Comparison of ENCODE assay signal across 1 cellular context in the genomic region with DNA sequence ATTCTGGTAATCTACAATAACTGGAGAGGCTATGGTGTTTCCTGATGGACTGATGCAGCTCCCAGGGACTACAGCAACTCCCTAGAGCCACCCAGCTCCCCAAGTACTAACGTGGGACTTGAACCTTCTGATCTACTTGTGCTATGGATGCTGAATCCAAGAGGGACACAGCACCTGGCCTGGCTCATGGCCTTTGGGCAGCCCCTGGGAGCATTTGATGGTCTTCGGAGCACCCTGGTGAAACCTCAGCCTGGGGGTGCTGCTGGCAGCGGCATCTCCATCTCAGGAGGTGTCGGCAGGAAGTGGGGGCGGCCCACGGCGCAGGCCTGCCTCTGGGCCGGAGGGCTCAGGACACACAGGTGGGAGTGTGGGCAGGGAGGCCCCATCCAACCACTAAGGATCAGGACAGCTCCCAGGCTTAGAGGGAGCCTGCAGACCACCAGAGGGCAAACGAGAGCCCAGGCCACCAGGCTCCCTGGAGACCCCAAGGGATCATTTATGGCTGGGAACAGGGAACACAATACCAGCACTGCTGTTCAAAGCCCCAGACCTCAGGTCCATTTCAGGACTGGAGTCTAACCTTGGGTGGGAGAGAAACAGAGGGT.
TF ChIP-seq lines count a peak whose summit lies in the region.

No MANE protein-coding gene starts in this region.

TF ChIP-seq in HepG2, 621 proteins besides CTCF, POLR2A, EP300 and RAD21:
- TF ChIP-seq, protein P1, sequence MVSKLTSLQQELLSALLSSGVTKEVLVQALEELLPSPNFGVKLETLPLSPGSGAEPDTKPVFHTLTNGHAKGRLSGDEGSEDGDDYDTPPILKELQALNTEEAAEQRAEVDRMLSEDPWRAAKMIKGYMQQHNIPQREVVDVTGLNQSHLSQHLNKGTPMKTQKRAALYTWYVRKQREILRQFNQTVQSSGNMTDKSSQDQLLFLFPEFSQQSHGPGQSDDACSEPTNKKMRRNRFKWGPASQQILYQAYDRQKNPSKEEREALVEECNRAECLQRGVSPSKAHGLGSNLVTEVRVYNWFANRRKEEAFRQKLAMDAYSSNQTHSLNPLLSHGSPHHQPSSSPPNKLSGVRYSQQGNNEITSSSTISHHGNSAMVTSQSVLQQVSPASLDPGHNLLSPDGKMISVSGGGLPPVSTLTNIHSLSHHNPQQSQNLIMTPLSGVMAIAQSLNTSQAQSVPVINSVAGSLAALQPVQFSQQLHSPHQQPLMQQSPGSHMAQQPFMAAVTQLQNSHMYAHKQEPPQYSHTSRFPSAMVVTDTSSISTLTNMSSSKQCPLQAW (CRISPR knock-in tag; IDR thresholded peaks at IDR 0.05): peak; percentile 1; the same call in 1 of the 2 replicates
- TF ChIP-seq, protein P2, sequence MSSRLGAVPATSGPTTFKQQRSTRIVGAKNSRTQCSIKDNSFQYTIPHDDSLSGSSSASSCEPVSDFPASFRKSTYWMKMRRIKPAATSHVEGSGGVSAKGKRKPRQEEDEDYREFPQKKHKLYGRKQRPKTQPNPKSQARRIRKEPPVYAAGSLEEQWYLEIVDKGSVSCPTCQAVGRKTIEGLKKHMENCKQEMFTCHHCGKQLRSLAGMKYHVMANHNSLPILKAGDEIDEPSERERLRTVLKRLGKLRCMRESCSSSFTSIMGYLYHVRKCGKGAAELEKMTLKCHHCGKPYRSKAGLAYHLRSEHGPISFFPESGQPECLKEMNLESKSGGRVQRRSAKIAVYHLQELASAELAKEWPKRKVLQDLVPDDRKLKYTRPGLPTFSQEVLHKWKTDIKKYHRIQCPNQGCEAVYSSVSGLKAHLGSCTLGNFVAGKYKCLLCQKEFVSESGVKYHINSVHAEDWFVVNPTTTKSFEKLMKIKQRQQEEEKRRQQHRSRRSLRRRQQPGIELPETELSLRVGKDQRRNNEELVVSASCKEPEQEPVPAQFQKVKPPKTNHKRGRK (CRISPR knock-in tag; IDR thresholded peaks at IDR 0.05): no peak
- TF ChIP-seq TOPORS (CRISPR knock-in tag; IDR thresholded peaks at IDR 0.05) (peak; percentile 39; the same call in 1 of the 2 replicates), RXRB (CRISPR knock-in tag; IDR thresholded peaks at IDR 0.05; ENCODE audit: borderline replicate concordance) (no peak), KDM5B (CRISPR knock-in tag; IDR thresholded peaks at IDR 0.05; ENCODE audit: borderline replicate concordance) (peak; percentile 10; the same call in 1 of the 2 replicates), ZNF331 (CRISPR knock-in tag; IDR thresholded peaks at IDR 0.05) (0 out of 2 replicates have a peak, but pooled peaks have one; percentile 29), SP4 (CRISPR knock-in tag; IDR thresholded peaks at IDR 0.05) (no peak), NR2F6 (IDR thresholded peaks at IDR 0.05) (0 out of 2 replicates have a peak, but pooled peaks have one; percentile 13), NR2F6 (CRISPR knock-in tag; IDR thresholded peaks at IDR 0.05) (no peak), ZNF660 (CRISPR knock-in tag; IDR thresholded peaks at IDR 0.05; ENCODE audit: borderline replicate concordance, low read depth) (no peak), AHR (CRISPR knock-in tag; IDR thresholded peaks at IDR 0.05) (0 out of 2 replicates have a peak, but pooled peaks have one; percentile 59), SALL2 (CRISPR knock-in tag; IDR thresholded peaks at IDR 0.05) (no peak), ZNF564 (CRISPR knock-in tag; IDR thresholded peaks at IDR 0.05) (0 out of 2 replicates have a peak, but pooled peaks have one; percentile 22), ZNF501 (CRISPR knock-in tag; IDR thresholded peaks at IDR 0.05) (no peak), ZNF558 (CRISPR knock-in tag; IDR thresholded peaks at IDR 0.05; ENCODE audit: borderline replicate concordance) (no peak), MEIS2 (CRISPR knock-in tag; IDR thresholded peaks at IDR 0.05) (no peak), ZC3H13 (CRISPR knock-in tag; IDR thresholded peaks at IDR 0.05) (0 out of 2 replicates have a peak, but pooled peaks have one; percentile 28), PRMT3 (CRISPR knock-in tag; IDR thresholded peaks at IDR 0.05; ENCODE audit: borderline replicate concordance, low read depth) (no peak), PITX1 (CRISPR knock-in tag; IDR thresholded peaks at IDR 0.05) (peak; percentile 12; the same call in 1 of the 2 replicates), ZNF30 (CRISPR knock-in tag; IDR thresholded peaks at IDR 0.05) (no peak), STAG1 (CRISPR knock-in tag; IDR thresholded peaks at IDR 0.05) (peak; percentile 45), SMC3 (IDR thresholded peaks at IDR 0.05; ENCODE audit: low read length) (peak; percentile 15; the same call in 1 of the 2 replicates)
- TF ChIP-seq, protein P3, sequence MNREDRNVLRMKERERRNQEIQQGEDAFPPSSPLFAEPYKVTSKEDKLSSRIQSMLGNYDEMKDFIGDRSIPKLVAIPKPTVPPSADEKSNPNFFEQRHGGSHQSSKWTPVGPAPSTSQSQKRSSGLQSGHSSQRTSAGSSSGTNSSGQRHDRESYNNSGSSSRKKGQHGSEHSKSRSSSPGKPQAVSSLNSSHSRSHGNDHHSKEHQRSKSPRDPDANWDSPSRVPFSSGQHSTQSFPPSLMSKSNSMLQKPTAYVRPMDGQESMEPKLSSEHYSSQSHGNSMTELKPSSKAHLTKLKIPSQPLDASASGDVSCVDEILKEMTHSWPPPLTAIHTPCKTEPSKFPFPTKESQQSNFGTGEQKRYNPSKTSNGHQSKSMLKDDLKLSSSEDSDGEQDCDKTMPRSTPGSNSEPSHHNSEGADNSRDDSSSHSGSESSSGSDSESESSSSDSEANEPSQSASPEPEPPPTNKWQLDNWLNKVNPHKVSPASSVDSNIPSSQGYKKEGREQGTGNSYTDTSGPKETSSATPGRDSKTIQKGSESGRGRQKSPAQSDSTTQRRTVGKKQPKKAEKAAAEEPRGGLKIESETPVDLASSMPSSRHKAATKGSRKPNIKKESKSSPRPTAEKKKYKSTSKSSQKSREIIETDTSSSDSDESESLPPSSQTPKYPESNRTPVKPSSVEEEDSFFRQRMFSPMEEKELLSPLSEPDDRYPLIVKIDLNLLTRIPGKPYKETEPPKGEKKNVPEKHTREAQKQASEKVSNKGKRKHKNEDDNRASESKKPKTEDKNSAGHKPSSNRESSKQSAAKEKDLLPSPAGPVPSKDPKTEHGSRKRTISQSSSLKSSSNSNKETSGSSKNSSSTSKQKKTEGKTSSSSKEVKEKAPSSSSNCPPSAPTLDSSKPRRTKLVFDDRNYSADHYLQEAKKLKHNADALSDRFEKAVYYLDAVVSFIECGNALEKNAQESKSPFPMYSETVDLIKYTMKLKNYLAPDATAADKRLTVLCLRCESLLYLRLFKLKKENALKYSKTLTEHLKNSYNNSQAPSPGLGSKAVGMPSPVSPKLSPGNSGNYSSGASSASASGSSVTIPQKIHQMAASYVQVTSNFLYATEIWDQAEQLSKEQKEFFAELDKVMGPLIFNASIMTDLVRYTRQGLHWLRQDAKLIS (CRISPR knock-in tag; IDR thresholded peaks at IDR 0.05): 0 out of 2 replicates have a peak, but pooled peaks have one; percentile 3
- TF ChIP-seq, protein P4, sequence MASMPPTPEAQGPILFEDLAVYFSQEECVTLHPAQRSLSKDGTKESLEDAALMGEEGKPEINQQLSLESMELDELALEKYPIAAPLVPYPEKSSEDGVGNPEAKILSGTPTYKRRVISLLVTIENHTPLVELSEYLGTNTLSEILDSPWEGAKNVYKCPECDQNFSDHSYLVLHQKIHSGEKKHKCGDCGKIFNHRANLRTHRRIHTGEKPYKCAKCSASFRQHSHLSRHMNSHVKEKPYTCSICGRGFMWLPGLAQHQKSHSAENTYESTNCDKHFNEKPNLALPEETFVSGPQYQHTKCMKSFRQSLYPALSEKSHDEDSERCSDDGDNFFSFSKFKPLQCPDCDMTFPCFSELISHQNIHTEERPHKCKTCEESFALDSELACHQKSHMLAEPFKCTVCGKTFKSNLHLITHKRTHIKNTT (CRISPR knock-in tag; IDR thresholded peaks at IDR 0.05): no peak
- TF ChIP-seq, protein P5, sequence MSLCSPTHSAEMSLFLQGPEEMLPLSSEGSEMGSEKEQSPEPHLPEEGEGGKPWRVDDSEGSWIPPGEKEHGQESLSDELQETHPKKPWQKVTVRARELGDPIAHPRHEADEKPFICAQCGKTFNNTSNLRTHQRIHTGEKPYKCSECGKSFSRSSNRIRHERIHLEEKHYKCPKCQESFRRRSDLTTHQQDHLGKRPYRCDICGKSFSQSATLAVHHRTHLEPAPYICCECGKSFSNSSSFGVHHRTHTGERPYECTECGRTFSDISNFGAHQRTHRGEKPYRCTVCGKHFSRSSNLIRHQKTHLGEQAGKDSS (CRISPR knock-in tag; IDR thresholded peaks at IDR 0.05; ENCODE audit: borderline replicate concordance, low read depth): 0 out of 2 replicates have a peak, but pooled peaks have one; percentile 39
- TF ChIP-seq, protein P6, sequence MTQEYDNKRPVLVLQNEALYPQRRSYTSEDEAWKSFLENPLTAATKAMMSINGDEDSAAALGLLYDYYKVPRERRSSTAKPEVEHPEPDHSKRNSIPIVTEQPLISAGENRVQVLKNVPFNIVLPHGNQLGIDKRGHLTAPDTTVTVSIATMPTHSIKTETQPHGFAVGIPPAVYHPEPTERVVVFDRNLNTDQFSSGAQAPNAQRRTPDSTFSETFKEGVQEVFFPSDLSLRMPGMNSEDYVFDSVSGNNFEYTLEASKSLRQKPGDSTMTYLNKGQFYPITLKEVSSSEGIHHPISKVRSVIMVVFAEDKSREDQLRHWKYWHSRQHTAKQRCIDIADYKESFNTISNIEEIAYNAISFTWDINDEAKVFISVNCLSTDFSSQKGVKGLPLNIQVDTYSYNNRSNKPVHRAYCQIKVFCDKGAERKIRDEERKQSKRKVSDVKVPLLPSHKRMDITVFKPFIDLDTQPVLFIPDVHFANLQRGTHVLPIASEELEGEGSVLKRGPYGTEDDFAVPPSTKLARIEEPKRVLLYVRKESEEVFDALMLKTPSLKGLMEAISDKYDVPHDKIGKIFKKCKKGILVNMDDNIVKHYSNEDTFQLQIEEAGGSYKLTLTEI (CRISPR knock-in tag; conservative IDR thresholded peaks at IDR 0.05): no peak
- TF ChIP-seq, protein P7, sequence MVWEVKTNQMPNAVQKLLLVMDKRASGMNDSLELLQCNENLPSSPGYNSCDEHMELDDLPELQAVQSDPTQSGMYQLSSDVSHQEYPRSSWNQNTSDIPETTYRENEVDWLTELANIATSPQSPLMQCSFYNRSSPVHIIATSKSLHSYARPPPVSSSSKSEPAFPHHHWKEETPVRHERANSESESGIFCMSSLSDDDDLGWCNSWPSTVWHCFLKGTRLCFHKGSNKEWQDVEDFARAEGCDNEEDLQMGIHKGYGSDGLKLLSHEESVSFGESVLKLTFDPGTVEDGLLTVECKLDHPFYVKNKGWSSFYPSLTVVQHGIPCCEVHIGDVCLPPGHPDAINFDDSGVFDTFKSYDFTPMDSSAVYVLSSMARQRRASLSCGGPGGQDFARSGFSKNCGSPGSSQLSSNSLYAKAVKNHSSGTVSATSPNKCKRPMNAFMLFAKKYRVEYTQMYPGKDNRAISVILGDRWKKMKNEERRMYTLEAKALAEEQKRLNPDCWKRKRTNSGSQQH (CRISPR knock-in tag; IDR thresholded peaks at IDR 0.05; ENCODE audit: low read depth): 0 out of 2 replicates have a peak, but pooled peaks have one; percentile 45
- TF ChIP-seq, protein P8, sequence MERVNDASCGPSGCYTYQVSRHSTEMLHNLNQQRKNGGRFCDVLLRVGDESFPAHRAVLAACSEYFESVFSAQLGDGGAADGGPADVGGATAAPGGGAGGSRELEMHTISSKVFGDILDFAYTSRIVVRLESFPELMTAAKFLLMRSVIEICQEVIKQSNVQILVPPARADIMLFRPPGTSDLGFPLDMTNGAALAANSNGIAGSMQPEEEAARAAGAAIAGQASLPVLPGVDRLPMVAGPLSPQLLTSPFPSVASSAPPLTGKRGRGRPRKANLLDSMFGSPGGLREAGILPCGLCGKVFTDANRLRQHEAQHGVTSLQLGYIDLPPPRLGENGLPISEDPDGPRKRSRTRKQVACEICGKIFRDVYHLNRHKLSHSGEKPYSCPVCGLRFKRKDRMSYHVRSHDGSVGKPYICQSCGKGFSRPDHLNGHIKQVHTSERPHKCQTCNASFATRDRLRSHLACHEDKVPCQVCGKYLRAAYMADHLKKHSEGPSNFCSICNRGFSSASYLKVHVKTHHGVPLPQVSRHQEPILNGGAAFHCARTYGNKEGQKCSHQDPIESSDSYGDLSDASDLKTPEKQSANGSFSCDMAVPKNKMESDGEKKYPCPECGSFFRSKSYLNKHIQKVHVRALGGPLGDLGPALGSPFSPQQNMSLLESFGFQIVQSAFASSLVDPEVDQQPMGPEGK (CRISPR knock-in tag; IDR thresholded peaks at IDR 0.05): peak; percentile 23; the same call in 1 of the 2 replicates
- TF ChIP-seq, protein P9, sequence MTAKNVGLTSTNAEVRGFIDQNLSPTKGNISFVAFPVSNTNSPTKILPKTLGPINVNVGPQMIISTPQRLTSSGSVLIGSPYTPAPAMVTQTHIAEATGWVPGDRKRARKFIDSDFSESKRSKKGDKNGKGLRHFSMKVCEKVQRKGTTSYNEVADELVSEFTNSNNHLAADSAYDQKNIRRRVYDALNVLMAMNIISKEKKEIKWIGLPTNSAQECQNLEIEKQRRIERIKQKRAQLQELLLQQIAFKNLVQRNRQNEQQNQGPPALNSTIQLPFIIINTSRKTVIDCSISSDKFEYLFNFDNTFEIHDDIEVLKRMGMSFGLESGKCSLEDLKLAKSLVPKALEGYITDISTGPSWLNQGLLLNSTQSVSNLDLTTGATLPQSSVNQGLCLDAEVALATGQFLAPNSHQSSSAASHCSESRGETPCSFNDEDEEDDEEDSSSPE (CRISPR knock-in tag; IDR thresholded peaks at IDR 0.05): 0 out of 2 replicates have a peak, but pooled peaks have one; percentile 7
- TF ChIP-seq, protein P10, sequence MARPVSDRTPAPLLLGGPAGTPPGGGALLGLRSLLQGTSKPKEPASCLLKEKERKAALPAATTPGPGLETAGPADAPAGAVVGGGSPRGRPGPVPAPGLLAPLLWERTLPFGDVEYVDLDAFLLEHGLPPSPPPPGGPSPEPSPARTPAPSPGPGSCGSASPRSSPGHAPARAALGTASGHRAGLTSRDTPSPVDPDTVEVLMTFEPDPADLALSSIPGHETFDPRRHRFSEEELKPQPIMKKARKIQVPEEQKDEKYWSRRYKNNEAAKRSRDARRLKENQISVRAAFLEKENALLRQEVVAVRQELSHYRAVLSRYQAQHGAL (CRISPR knock-in tag; IDR thresholded peaks at IDR 0.05; ENCODE audit: not compliant biosample characterization): no peak
- TF ChIP-seq, protein P11, sequence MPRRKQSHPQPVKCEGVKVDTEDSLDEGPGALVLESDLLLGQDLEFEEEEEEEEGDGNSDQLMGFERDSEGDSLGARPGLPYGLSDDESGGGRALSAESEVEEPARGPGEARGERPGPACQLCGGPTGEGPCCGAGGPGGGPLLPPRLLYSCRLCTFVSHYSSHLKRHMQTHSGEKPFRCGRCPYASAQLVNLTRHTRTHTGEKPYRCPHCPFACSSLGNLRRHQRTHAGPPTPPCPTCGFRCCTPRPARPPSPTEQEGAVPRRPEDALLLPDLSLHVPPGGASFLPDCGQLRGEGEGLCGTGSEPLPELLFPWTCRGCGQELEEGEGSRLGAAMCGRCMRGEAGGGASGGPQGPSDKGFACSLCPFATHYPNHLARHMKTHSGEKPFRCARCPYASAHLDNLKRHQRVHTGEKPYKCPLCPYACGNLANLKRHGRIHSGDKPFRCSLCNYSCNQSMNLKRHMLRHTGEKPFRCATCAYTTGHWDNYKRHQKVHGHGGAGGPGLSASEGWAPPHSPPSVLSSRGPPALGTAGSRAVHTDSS (CRISPR knock-in tag; conservative IDR thresholded peaks at IDR 0.05): no peak
